ENCODE assay signal across 8 cellular contexts in the genomic region with DNA sequence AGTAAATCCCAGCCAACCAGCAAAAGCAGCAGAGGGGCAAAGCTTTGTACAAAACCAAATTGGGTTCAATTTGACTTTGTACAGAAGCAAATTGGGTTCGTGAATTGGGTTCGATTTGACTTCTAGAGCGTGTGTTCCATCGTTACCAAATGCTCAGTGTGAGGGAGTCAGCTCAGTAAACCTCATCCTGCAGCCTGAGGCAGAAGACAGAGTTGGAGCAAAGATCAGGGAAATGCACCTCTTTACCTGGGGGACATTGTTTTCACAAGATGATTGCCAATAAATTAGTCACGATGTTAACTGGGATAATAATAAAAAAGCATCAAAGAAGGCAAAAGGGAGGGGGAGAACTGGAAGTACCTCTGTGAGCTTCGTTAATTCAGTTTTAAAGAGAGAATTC. TPM values are rescaled to one million over a fixed set of nuclear protein-coding genes. Genes with fewer than 3 reads are reported as not detected.
A peak's percentile ranks its signal among the peaks of the same experiment; 100 is the strongest.
DNase-seq lines count a peak whose midpoint lies in the region; ATAC-seq lines count a peak whose summit lies in the region.

No MANE protein-coding gene starts in this region.

- peaks cover 7% of the 10 kb centered on the region for H3K4me1 ChIP-seq in right cardiac atrium (ENCODE audit: control insufficient read depth, insufficient read depth, low read length)

- H3K9me3 Mint-ChIP-seq in effector memory CD8-positive, alpha-beta T cell = no peaks in the 10 kb centered on the region
- H3K9me3 Mint-ChIP-seq in natural killer cell treated with Interleukin-12 subunit alpha and Interleukin-12 subunit beta and Interleukin-15 and Interleukin-18, amount 100 ng/mL, for 72 hours = no peaks in the 10 kb centered on the region

- peaks cover 7 to 18% of the 10 kb centered on the region in 2 donors for H3K27me3 Mint-ChIP-seq in effector memory CD8-positive, alpha-beta T cell
- H3K27me3 Mint-ChIP-seq in natural killer cell treated with Interleukin-12 subunit alpha and Interleukin-12 subunit beta and Interleukin-15 and Interleukin-18, amount 100 ng/mL, for 72 hours = peaks cover 23 to 35% of the 10 kb centered on the region in 2 donors

- intact Hi-C loops in right cardiac atrium (cut with DNase I) = loop anchor here in 2 of 4 donors (5.0 to 10.0 kb wide), 3 partner anchors 55 to 103 kb away; no protein-coding TSS in a partner anchor
- intact Hi-C loops in left ventricle myocardium superior (cut with micrococcal nuclease) = loop anchor here (10.0 kb wide), 1 partner anchor 55 kb away; no protein-coding TSS in a partner anchor

- H3K4me1 Mint-ChIP-seq in effector memory CD8-positive, alpha-beta T cell (ENCODE audit: low read depth in 2 of 2) = peaks cover 18 to 22% of the 10 kb centered on the region in 2 donors
- peaks cover 7 to 12% of the 10 kb centered on the region in 2 donors for H3K4me1 Mint-ChIP-seq in natural killer cell treated with Interleukin-12 subunit alpha and Interleukin-12 subunit beta and Interleukin-15 and Interleukin-18, amount 100 ng/mL, for 72 hours (ENCODE audit: low read depth in 2 of 2)

- H3K27me3 ChIP-seq in right cardiac atrium (ENCODE audit: control insufficient read depth, insufficient read depth) (no peaks in the 10 kb centered on the region), MG63 (peaks cover 10% of the 10 kb centered on the region; the same call in 1 of the 2 replicates)

- no peaks in the 10 kb centered on the region for H3K36me3 Mint-ChIP-seq in effector memory CD8-positive, alpha-beta T cell (ENCODE audit: insufficient read depth)
- no peaks in the 10 kb centered on the region for H3K36me3 Mint-ChIP-seq in natural killer cell treated with Interleukin-12 subunit alpha and Interleukin-12 subunit beta and Interleukin-15 and Interleukin-18, amount 100 ng/mL, for 72 hours

- H3K4me3 Mint-ChIP-seq in effector memory CD8-positive, alpha-beta T cell = peak overlapping the region; percentile 90 to 96
- H3K4me3 Mint-ChIP-seq in natural killer cell treated with Interleukin-12 subunit alpha and Interleukin-12 subunit beta and Interleukin-15 and Interleukin-18, amount 100 ng/mL, for 72 hours = peak overlapping the region; percentile 6

- peak overlapping the region in 1 of 2 donors; percentile 68 for H3K27ac Mint-ChIP-seq in effector memory CD8-positive, alpha-beta T cell
- no peak overlapping the region for H3K27ac Mint-ChIP-seq in natural killer cell treated with Interleukin-12 subunit alpha and Interleukin-12 subunit beta and Interleukin-15 and Interleukin-18, amount 100 ng/mL, for 72 hours

- WGBS in right cardiac atrium = 44% methylated on average over 6 of the region's 6 CpGs

- no peak for ATAC-seq in right cardiac atrium
- no peak for ATAC-seq in left ventricle myocardium superior
- no peak for ATAC-seq in effector memory CD8-positive, alpha-beta T cell (replicated peaks)
- ATAC-seq in natural killer cell treated with Interleukin-12 subunit alpha and Interleukin-12 subunit beta and Interleukin-15 and Interleukin-18, amount 100 ng/mL, for 72 hours = no peak
- ATAC-seq in HG03175 (IDR thresholded peaks at IDR 0.05; ENCODE audit: unreplicated experiment) = no peak

- H3K4me3 ChIP-seq in right cardiac atrium (ENCODE audit: low read length) (peak overlapping the region; percentile 97), MG63 (no peak overlapping the region)

- DNase-seq in right cardiac atrium (no peak), left ventricle myocardium superior (no peak), MG63 (no peak), AG20443 (ENCODE audit: low spot score) (no peak), NCI-H524 treated with DMSO at 0.1 percent for 48 hours (lab: John Stamatoyannopoulos, UW) (no peak)
- no peak for DNase-seq in effector memory CD8-positive, alpha-beta T cell
- DNase-seq in natural killer cell treated with Interleukin-12 subunit alpha and Interleukin-12 subunit beta and Interleukin-15 and Interleukin-18, amount 100 ng/mL, for 72 hours (ENCODE audit: low spot score) = no peak

- H3K9me3 ChIP-seq in right cardiac atrium (ENCODE audit: control insufficient read depth, low read length) (no peaks in the 10 kb centered on the region), MG63 (no peaks in the 10 kb centered on the region)

- no peaks in the 10 kb centered on the region for H3K36me3 ChIP-seq in MG63

- peak overlapping the region; percentile 84 for H3K27ac ChIP-seq in right cardiac atrium (ENCODE audit: low read length)

RNA-seq across cellular contexts. Expression of gene RAB20, which starts 1.5 kb away (rescaled TPM):
- total RNA-seq in right cardiac atrium = 10 to 100 TPM; 10.5 to 15.3 (median 12.3) TPM
- polyA plus RNA-seq in right cardiac atrium = 11.8 TPM
- total RNA-seq in left ventricle myocardium superior = 10.3 TPM
- 1 to 10 TPM in 1 of 2 donors, under 1 TPM in 1; 0.47 to 3.1 TPM for total RNA-seq in natural killer cell treated with Interleukin-12 subunit alpha and Interleukin-12 subunit beta and Interleukin-15 and Interleukin-18, amount 100 ng/mL, for 72 hours
- 0.36 and 1.3 TPM in 2 replicates for total RNA-seq in MG63 (2014; rRNA removed; shearing (Covaris generic); ENCODE audit: low replicate concordance)

RNA-seq across cellular contexts. Expression of gene NAXD, which starts 55.4 kb away (rescaled TPM):
- 10 to 100 TPM; 24.4 to 28.6 (median 26.5) TPM for total RNA-seq in right cardiac atrium
- polyA plus RNA-seq in right cardiac atrium = 22.6 TPM
- 30.1 TPM for total RNA-seq in left ventricle myocardium superior
- total RNA-seq in natural killer cell treated with Interleukin-12 subunit alpha and Interleukin-12 subunit beta and Interleukin-15 and Interleukin-18, amount 100 ng/mL, for 72 hours = 10 to 100 TPM; 20.7 to 31.9 TPM
- 11.7 and 12.3 TPM in 2 replicates for total RNA-seq in MG63 (2014; rRNA removed; shearing (Covaris generic); ENCODE audit: low replicate concordance)
